ENCODE assay signal across 25 cellular contexts in the genomic region with DNA sequence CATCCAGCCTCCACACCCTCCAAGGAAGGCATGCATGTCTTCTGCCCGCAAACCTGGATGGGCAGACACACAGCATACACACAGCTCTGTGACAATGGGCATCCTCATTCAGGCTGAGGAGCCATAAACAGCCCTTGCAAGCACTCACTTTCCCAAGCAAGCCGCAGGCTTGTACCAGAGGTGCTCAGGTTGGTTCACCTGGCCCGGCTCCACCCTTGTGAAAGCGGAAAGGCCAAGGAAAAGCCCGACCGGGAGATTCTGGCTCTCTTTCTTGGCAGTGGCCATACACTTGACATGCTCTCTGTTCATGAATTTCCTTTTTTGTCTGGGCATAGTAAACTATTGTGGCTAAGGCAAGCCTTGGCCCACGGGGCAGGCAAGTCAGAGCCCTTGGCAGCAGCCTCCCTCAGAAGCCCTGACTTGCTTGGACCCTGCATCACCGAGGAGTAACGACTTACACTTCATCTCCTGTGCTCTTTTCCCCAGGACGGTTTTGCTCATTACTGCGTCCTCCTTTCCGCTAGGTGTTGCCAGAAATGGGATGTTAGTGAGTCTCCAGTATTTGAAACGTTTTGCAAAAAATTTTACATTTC.
DNase-seq lines count a peak whose midpoint lies in the region; ATAC-seq and TF ChIP-seq lines count a peak whose summit lies in the region.
"Had no signal": no experiment of that assay in that cellular context is flagged by ENCODE, and none has a peak within 500 bp of the region (broad histone marks: within the 10 kb centered on the region; RNA-seq: fewer than 3 reads in every experiment).

No MANE protein-coding gene starts in this region.

- H3K36me3 Mint-ChIP-seq in GM23338 (ENCODE audit: low read depth): no peaks in the 10 kb centered on the region
- H3K36me3 Mint-ChIP-seq in mesothelial cell of epicardium: no peaks in the 10 kb centered on the region
- H3K36me3 Mint-ChIP-seq: CD14-positive monocyte; CD8-positive, alpha-beta memory T cell had no signal

- H3F3A ChIP-seq in GM23338 (replicated peaks; ENCODE audit: low read depth): no peaks in the 10 kb centered on the region

- H3K4me3 ChIP-seq in GM23338 (no peak overlapping the region), epithelial cell of esophagus (ENCODE audit: low read length) (no peak overlapping the region), uterus (no peak overlapping the region), right lobe of liver (no peak overlapping the region)
- H3K4me3 ChIP-seq: A549; BLaER1 treated with 17β-estradiol and CSF1 and Interleukin-3, amounts not matched to agents 10 nM and 100 nM; GM12878; GM23248 had no signal

- DNase-seq in GM23338 (ENCODE audit: low spot score): no peak
- no peak for DNase-seq in RWPE1 (ENCODE audit: low spot score)
- DNase-seq in epithelial cell of esophagus (ENCODE audit: low read depth): peak; percentile 24
- DNase-seq in mesothelial cell of epicardium (ENCODE audit: low spot score in 2 of 2, unreplicated experiment in 2 of 2): no peak
- no peak for DNase-seq in uterus
- no peak for DNase-seq in NCI-H345 treated with DMSO at 0.1 percent for 48 hours (lab: John Stamatoyannopoulos, UW; ENCODE audit: unreplicated experiment)
- DNase-seq in activated CD4-positive, alpha-beta T cell treated with anti-CD3 and anti-CD28 coated beads for 4 hours: no peak
- DNase-seq in right lobe of liver: no peak
- DNase-seq: 8988T; ACHN; AML-193; BE2C; CD4-positive, alpha-beta T cell; CD8-positive, alpha-beta memory T cell; DMS 273 treated with DMSO at 0.1 percent for 48 hours; DMS79; EL; GDM1; GM23248; H9 had no signal

- H2AFZ ChIP-seq in GM23338: peak overlapping the region; percentile 72
- H2AFZ ChIP-seq: GM23248 had no signal

- H3K4me3 Mint-ChIP-seq in GM23338: no peak overlapping the region
- H3K4me3 Mint-ChIP-seq in mesothelial cell of epicardium: no peak overlapping the region
- H3K4me3 Mint-ChIP-seq: CD14-positive monocyte; CD4-positive, alpha-beta T cell; CD8-positive, alpha-beta memory T cell; H9 had no signal

- no peaks in the 10 kb centered on the region for H3K36me3 ChIP-seq in GM23338 (ENCODE audit: insufficient read depth)
- no peaks in the 10 kb centered on the region for H3K36me3 ChIP-seq in uterus
- H3K36me3 ChIP-seq in right lobe of liver: no peaks in the 10 kb centered on the region
- H3K36me3 ChIP-seq: BE2C; BLaER1 treated with 17β-estradiol and CSF1 and Interleukin-3, amounts not matched to agents 10 nM and 100 nM had no signal

- no peak for TF ChIP-seq POLR2A in uterus (IDR thresholded peaks at IDR 0.05)
- TF ChIP-seq POLR2A in right lobe of liver (IDR thresholded peaks at IDR 0.05): no peak

- CTCF ChIA-PET in RWPE1 (lab: Yijun Ruan, JAX): interaction anchor here (0.7 kb wide), 1 partner anchor 764 kb away, joined by 4 read pairs; no protein-coding TSS in a partner anchor

- WGBS in right lobe of liver (ENCODE audit: insufficient coverage, low coverage, low lambda C conversion rate, missing lambda C conversion rate): 68% methylated on average over 9 of the region's 13 CpGs

- H3K27me3 ChIP-seq in GM23338 (ENCODE audit: insufficient read depth) (peaks cover 3% of the 10 kb centered on the region; the same call in 1 of the 2 replicates), uterus (no peaks in the 10 kb centered on the region), right lobe of liver (no peaks in the 10 kb centered on the region)
- H3K27me3 ChIP-seq: BLaER1 treated with 17β-estradiol and CSF1 and Interleukin-3, amounts not matched to agents 10 nM and 100 nM had no signal

- ATAC-seq in GM23338 (no peak), right lobe of liver (no peak)
- ATAC-seq: GM12878, HCT116 had no signal

- POLR2A ChIA-PET in RWPE1 (lab: Yijun Ruan, JAX; ENCODE audit: low non-redundant PET): no interaction called here

- H3K27ac ChIP-seq in GM23338 (ENCODE audit: low read depth) (no peak overlapping the region), RWPE1 (peak overlapping the region; percentile 33), uterus (no peak overlapping the region), right lobe of liver (no peak overlapping the region)
- H3K27ac ChIP-seq: A549; BLaER1 treated with 17β-estradiol and CSF1 and Interleukin-3, amounts not matched to agents 10 nM and 100 nM; GM23248 had no signal

- H3K27me3 Mint-ChIP-seq in GM23338 (ENCODE audit: insufficient read depth, low read depth, poor library complexity) (peaks cover 6% of the 10 kb centered on the region), mesothelial cell of epicardium (ENCODE audit: low read depth) (no peaks in the 10 kb centered on the region)

- H3K27ac Mint-ChIP-seq in GM23338 (no peak overlapping the region), mesothelial cell of epicardium (peak overlapping the region; percentile 12)
- H3K27ac Mint-ChIP-seq: CD14-positive monocyte; CD4-positive, alpha-beta T cell; CD8-positive, alpha-beta memory T cell had no signal

- H3K4me2 ChIP-seq in GM23338: no peak overlapping the region
- H3K4me2 ChIP-seq: A549 had no signal

- intact Hi-C loops in uterus (cut with DNase I; ENCODE audit: low total_unique reads) (no loop called here), right lobe of liver (cut with DNase I) (no loop called here)

- H3K9me2 ChIP-seq in GM23338 (ENCODE audit: insufficient read depth): no peaks in the 10 kb centered on the region

- H3K4me1 ChIP-seq in GM23338 (ENCODE audit: insufficient read depth) (peaks cover 4% of the 10 kb centered on the region; the same call in 1 of the 2 replicates), uterus (no peaks in the 10 kb centered on the region), right lobe of liver (no peaks in the 10 kb centered on the region)
- H3K4me1 ChIP-seq: A549, BE2C had no signal

- H3K9me3 Mint-ChIP-seq in GM23338 (no peaks in the 10 kb centered on the region; the same call in 2 of the 3 replicates), mesothelial cell of epicardium (no peaks in the 10 kb centered on the region)
- H3K9me3 Mint-ChIP-seq: CD4-positive, alpha-beta T cell; H9 had no signal

- no peaks in the 10 kb centered on the region; the same call in 1 of the 3 replicates for H3K4me1 Mint-ChIP-seq in GM23338
- peaks cover 37% of the 10 kb centered on the region for H3K4me1 Mint-ChIP-seq in mesothelial cell of epicardium
- H3K4me1 Mint-ChIP-seq: CD14-positive monocyte; CD8-positive, alpha-beta memory T cell had no signal

- TF ChIP-seq CTCF in GM23338 (conservative IDR thresholded peaks at IDR 0.05; ENCODE audit: low read depth in 2 of 2): no peak
- TF ChIP-seq CTCF in RWPE1 (conservative IDR thresholded peaks at IDR 0.05; ENCODE audit: low read depth): no peak
- no peak for TF ChIP-seq CTCF in epithelial cell of esophagus (IDR thresholded peaks at IDR 0.05; ENCODE audit: insufficient read depth, low read depth, low read length, missing control alignments)
- TF ChIP-seq CTCF in mesothelial cell of epicardium (IDR thresholded peaks at IDR 0.05; ENCODE audit: unreplicated experiment): no peak
- no peak for TF ChIP-seq CTCF in uterus (IDR thresholded peaks at IDR 0.05)
- no peak for TF ChIP-seq CTCF in right lobe of liver (IDR thresholded peaks at IDR 0.05)

- H3K9me3 ChIP-seq in uterus (no peaks in the 10 kb centered on the region), right lobe of liver (no peaks in the 10 kb centered on the region)
- H3K9me3 ChIP-seq: A549, BE2C had no signal

- no peaks in the 10 kb centered on the region for H4K20me1 ChIP-seq in GM23338 (replicated peaks; ENCODE audit: insufficient read depth)
- H4K20me1 ChIP-seq: BLaER1 treated with 17β-estradiol and CSF1 and Interleukin-3, amounts not matched to agents 10 nM and 100 nM had no signal

- no peaks in the 10 kb centered on the region for H3K79me2 ChIP-seq in GM23338 (replicated peaks; ENCODE audit: insufficient read depth)

TF ChIP-seq in GM23338, 12 proteins besides CTCF, POLR2A, EP300 and RAD21 (continues in another document):
- no peak for TF ChIP-seq JUNB (IDR thresholded peaks at IDR 0.05; ENCODE audit: unreplicated experiment)
- no peak for TF ChIP-seq ZNF114 (CRISPR knock-in tag; IDR thresholded peaks at IDR 0.05)
- TF ChIP-seq ETS1 (IDR thresholded peaks at IDR 0.05): no peak
- TF ChIP-seq CREB1 (CRISPR knock-in tag; IDR thresholded peaks at IDR 0.05; ENCODE audit: low read depth): no peak
- TF ChIP-seq NANOG (IDR thresholded peaks at IDR 0.05; ENCODE audit: borderline replicate concordance): no peak
- TF ChIP-seq ZNF331 (CRISPR knock-in tag; IDR thresholded peaks at IDR 0.05; ENCODE audit: low read depth): no peak
- no peak for TF ChIP-seq POLR2AphosphoS5 (IDR thresholded peaks at IDR 0.05; ENCODE audit: low read depth)
